Comparison of ENCODE assay signal across 8 cellular contexts in genomic region chr11:111765320-111765983, GRCh38.
DNase-seq lines count a peak whose midpoint lies in the region; ATAC-seq and TF ChIP-seq lines count a peak whose summit lies in the region.

No MANE protein-coding gene starts in this region.

- H3K4me3 ChIP-seq in fibroblast of pulmonary artery (replicated peaks; ENCODE audit: low read depth, low read length) (peak overlapping the region; percentile 89), neuron (ENCODE audit: low read length) (peak overlapping the region; percentile 98)

- H3K4me1 ChIP-seq in neuron (ENCODE audit: insufficient read depth, low read length), result peaks cover 27% of the 10 kb centered on the region

- TF ChIP-seq CTCF in fibroblast of pulmonary artery (IDR thresholded peaks at IDR 0.05; ENCODE audit: low read length, missing control alignments), result no peak

- H3K9me3 ChIP-seq in neuron (ENCODE audit: low read length), result no peaks in the 10 kb centered on the region

- peaks cover 31% of the 10 kb centered on the region for H3K36me3 ChIP-seq in neuron (ENCODE audit: insufficient read depth, low read length)

- DNase-seq in 8988T (peak; percentile 53), fibroblast of pulmonary artery (ENCODE audit: low read depth) (no peak), NCI-H2227 treated with DMSO at 0.1 percent for 48 hours (lab: John Stamatoyannopoulos, UW) (no peak), COR-L47 (lab: John Stamatoyannopoulos, UW) (no peak)

- H3K27me3 ChIP-seq in neuron (ENCODE audit: insufficient read depth, low read length), result no peaks in the 10 kb centered on the region

- H2AFZ ChIP-seq in neuron (ENCODE audit: low read depth, low read length), result peak overlapping the region; percentile 93

- peak; percentile 43 for ATAC-seq in GM18502 (IDR thresholded peaks at IDR 0.05; ENCODE audit: poor library complexity, unreplicated experiment)
- ATAC-seq in HG03039 (IDR thresholded peaks at IDR 0.05; ENCODE audit: unreplicated experiment), result peak; percentile 8
- peak; percentile 50 for ATAC-seq in SK-N-SH treated with all-trans-retinoic acid at 6 μM for 48 hours

TF ChIP-seq in SK-N-SH treated with all-trans-retinoic acid at 6 μM for 48 hours, 23 proteins besides CTCF, POLR2A, EP300 and RAD21:
- TF ChIP-seq ZC3H10 (CRISPR knock-in tag; IDR thresholded peaks at IDR 0.05), result no peak
- no peak for TF ChIP-seq SNAI2 (CRISPR knock-in tag; IDR thresholded peaks at IDR 0.05)
- TF ChIP-seq ZFP30 (CRISPR knock-in tag; IDR thresholded peaks at IDR 0.05), result no peak
- TF ChIP-seq ESRRG (CRISPR knock-in tag; IDR thresholded peaks at IDR 0.05), result no peak
- no peak for TF ChIP-seq ZNF8 (CRISPR knock-in tag; IDR thresholded peaks at IDR 0.05)
- TF ChIP-seq BACH2 (CRISPR knock-in tag; IDR thresholded peaks at IDR 0.05; ENCODE audit: borderline replicate concordance), result no peak
- no peak for TF ChIP-seq GLIS3 (CRISPR knock-in tag; IDR thresholded peaks at IDR 0.05)
